ENCODE assay signal across 10 cellular contexts in genomic region chr12:14618990-14619389, GRCh38. TPM values are rescaled to one million over a fixed set of nuclear protein-coding genes. Genes with fewer than 3 reads are reported as not detected.
DNase-seq lines count a peak whose midpoint lies in the region; ATAC-seq and TF ChIP-seq lines count a peak whose summit lies in the region.
"Had no signal": no experiment of that assay in that cellular context is flagged by ENCODE, and none has a peak within 500 bp of the region (broad histone marks: within the 10 kb centered on the region; RNA-seq: fewer than 3 reads in every experiment).

No MANE protein-coding gene starts in this region.

- H3K27me3 ChIP-seq in OCI-LY3 (ENCODE audit: low read depth, low read length), result no peaks in the 10 kb centered on the region

- no peak overlapping the region for H3K4me3 Mint-ChIP-seq in stimulated activated memory B cell treated with anti-CD40 and anti-IgM and Interleukin-4, amounts not matched to agents 10 μg/mL and 1 μg/mL and 100 μg/mL, for 72 hours

- peak overlapping the region; percentile 46 for H3K4me2 ChIP-seq in OCI-LY3 (ENCODE audit: low read length)

- H3K4me3 ChIP-seq in OCI-LY3 (ENCODE audit: low read length) (no peak overlapping the region), fibroblast of villous mesenchyme (ENCODE audit: low read depth, low read length) (no peak overlapping the region)

- no peak for ATAC-seq in stimulated activated memory B cell treated with anti-CD40 and anti-IgM and Interleukin-4, amounts not matched to agents 10 μg/mL and 1 μg/mL and 100 μg/mL, for 72 hours
- ATAC-seq in activated CD4-positive, CD25-positive, alpha-beta regulatory T cell treated with anti-CD3 and anti-CD28 coated beads, Interleukin-2, amount 50 U/mL, for 24 hours, result no peak
- no peak for ATAC-seq in GM21526 (IDR thresholded peaks at IDR 0.05; ENCODE audit: low FRiP score, unreplicated experiment)
- no peak for ATAC-seq in HG03039 (IDR thresholded peaks at IDR 0.05; ENCODE audit: unreplicated experiment)
- ATAC-seq: naive thymus-derived CD4-positive, alpha-beta T cell had no signal

- no peaks in the 10 kb centered on the region for H3K79me2 ChIP-seq in OCI-LY3 (ENCODE audit: low read length)

- no peak overlapping the region for H3K9ac ChIP-seq in OCI-LY3 (ENCODE audit: low read length)

- H4K20me1 ChIP-seq in OCI-LY3 (ENCODE audit: insufficient read depth, low read length), result no peaks in the 10 kb centered on the region

- peak overlapping the region; percentile 56 for H3K27ac Mint-ChIP-seq in stimulated activated memory B cell treated with anti-CD40 and anti-IgM and Interleukin-4, amounts not matched to agents 10 μg/mL and 1 μg/mL and 100 μg/mL, for 72 hours
- H3K27ac Mint-ChIP-seq: naive thymus-derived CD4-positive, alpha-beta T cell had no signal

- H3K9me3 ChIP-seq in OCI-LY3 (ENCODE audit: insufficient read depth, low read length), result no peaks in the 10 kb centered on the region
- H3K9me3 ChIP-seq: Caco-2 had no signal

- H3K36me3 Mint-ChIP-seq in stimulated activated memory B cell treated with anti-CD40 and anti-IgM and Interleukin-4, amounts not matched to agents 10 μg/mL and 1 μg/mL and 100 μg/mL, for 72 hours, result no peaks in the 10 kb centered on the region
- H3K36me3 Mint-ChIP-seq: naive thymus-derived CD4-positive, alpha-beta T cell had no signal

- H2AFZ ChIP-seq in OCI-LY3 (ENCODE audit: low read depth, low read length), result no peak overlapping the region; the same call in 1 of the 2 replicates

- DNase-seq in NCI-H748 (lab: John Stamatoyannopoulos, UW; ENCODE audit: unreplicated experiment) (peak; percentile 41), NCI-H748 treated with DMSO at 0.1 percent for 48 hours (lab: John Stamatoyannopoulos, UW) (no peak), fibroblast of villous mesenchyme (ENCODE audit: low read depth) (peak; percentile 43)

- H3K27me3 Mint-ChIP-seq in stimulated activated memory B cell treated with anti-CD40 and anti-IgM and Interleukin-4, amounts not matched to agents 10 μg/mL and 1 μg/mL and 100 μg/mL, for 72 hours, result no peaks in the 10 kb centered on the region

- peak; percentile 78 for TF ChIP-seq CTCF in OCI-LY3 (IDR thresholded peaks at IDR 0.05; ENCODE audit: low read depth, low read length)
- TF ChIP-seq CTCF in fibroblast of villous mesenchyme (IDR thresholded peaks at IDR 0.05; ENCODE audit: insufficient read depth, low read depth, low read length), result peak; percentile 58

- H3K4me1 ChIP-seq in OCI-LY3 (ENCODE audit: low read length), result peaks cover 39% of the 10 kb centered on the region

- peaks cover 37% of the 10 kb centered on the region for H3K4me1 Mint-ChIP-seq in stimulated activated memory B cell treated with anti-CD40 and anti-IgM and Interleukin-4, amounts not matched to agents 10 μg/mL and 1 μg/mL and 100 μg/mL, for 72 hours

- H3K9me3 Mint-ChIP-seq in stimulated activated memory B cell treated with anti-CD40 and anti-IgM and Interleukin-4, amounts not matched to agents 10 μg/mL and 1 μg/mL and 100 μg/mL, for 72 hours, result peaks cover 6% of the 10 kb centered on the region

- H3K36me3 ChIP-seq in OCI-LY3 (replicated peaks; ENCODE audit: low read depth, low read length), result no peaks in the 10 kb centered on the region

- H3K27ac ChIP-seq in OCI-LY3 (ENCODE audit: low read length), result no peak overlapping the region

RNA-seq across cellular contexts. Expression of gene PLBD1, which starts 51.3 kb away (rescaled TPM):
- total RNA-seq in fibroblast of villous mesenchyme, result 10.0 and 18.1 TPM in 2 replicates
